Comparison of ENCODE assay signal across 29 cellular contexts in the genomic region with DNA sequence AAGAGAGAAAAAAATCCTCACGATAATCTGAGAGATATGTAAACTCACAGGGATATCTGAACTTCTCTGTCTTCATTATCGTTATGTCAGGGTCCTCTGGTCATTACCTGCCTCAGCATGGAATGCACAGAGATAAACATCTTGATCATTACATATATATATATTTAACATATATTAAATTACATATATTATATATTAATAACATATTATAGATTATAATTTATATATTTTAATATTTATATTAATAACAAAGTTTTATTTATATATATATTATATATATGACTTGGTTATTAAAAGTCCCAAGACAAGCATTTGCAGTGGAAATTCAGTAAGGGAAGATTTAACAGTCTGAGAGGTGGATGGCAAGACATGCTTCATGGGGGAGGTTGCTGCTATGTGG.
"Had no signal": no experiment of that assay in that cellular context is flagged by ENCODE, and none has a peak within 500 bp of the region (broad histone marks: within the 10 kb centered on the region; RNA-seq: fewer than 3 reads in every experiment).

No MANE protein-coding gene starts in this region.

- H3K4me1 ChIP-seq: colonic mucosa, esophagus muscularis mucosa, esophagus squamous epithelium, foreskin keratinocyte, gastrocnemius medialis, gastroesophageal sphincter, heart left ventricle, heart right ventricle had no signal

- H3K27ac ChIP-seq: colonic mucosa, coronary artery, dorsolateral prefrontal cortex, epithelial cell of prostate, esophagus muscularis mucosa, esophagus squamous epithelium, foreskin keratinocyte, gastrocnemius medialis, gastroesophageal sphincter, heart left ventricle, heart right ventricle had no signal

- H3K9me3 ChIP-seq: colonic mucosa, esophagus muscularis mucosa, esophagus squamous epithelium, gastrocnemius medialis, gastroesophageal sphincter, heart left ventricle, heart right ventricle had no signal

- H3K36me3 ChIP-seq: colonic mucosa, esophagus muscularis mucosa, esophagus squamous epithelium, gastrocnemius medialis, gastroesophageal sphincter, heart left ventricle, heart right ventricle had no signal

- FAIRE-seq: colon, endometrium, endothelial cell of umbilical vein, frontal cortex had no signal

- H3K27me3 Mint-ChIP-seq: dendritic cell treated with granulocyte-macrophage colony-stimulating factor and Interleukin-4, amounts not matched to agents 40 ng/mL and 50 ng/mL, for 4 days; effector memory CD8-positive, alpha-beta T cell had no signal

- H3K9me3 Mint-ChIP-seq: dendritic cell treated with granulocyte-macrophage colony-stimulating factor and Interleukin-4, amounts not matched to agents 40 ng/mL and 50 ng/mL, for 4 days; endodermal cell had no signal

- DNase-seq: colonic mucosa; cortex of kidney; dermis blood vessel endothelial cell; dorsolateral prefrontal cortex; effector CD4-positive, alpha-beta T cell; effector CD8-positive, alpha-beta T cell; effector memory CD4-positive, alpha-beta T cell; effector memory CD8-positive, alpha-beta T cell; endodermal cell; erythroblast; esophagus squamous epithelium; foreskin fibroblast; foreskin keratinocyte; foreskin melanocyte; gastrocnemius medialis; glutamatergic neuron; head of caudate nucleus; heart left ventricle; heart right ventricle had no signal

- H3K27ac Mint-ChIP-seq: dendritic cell treated with granulocyte-macrophage colony-stimulating factor and Interleukin-4, amounts not matched to agents 40 ng/mL and 50 ng/mL, for 4 days; effector memory CD8-positive, alpha-beta T cell; endodermal cell had no signal

- H3K27me3 ChIP-seq: colonic mucosa, esophagus muscularis mucosa, esophagus squamous epithelium, foreskin keratinocyte, gastrocnemius medialis, gastroesophageal sphincter had no signal

- H3K4me3 Mint-ChIP-seq: dendritic cell treated with granulocyte-macrophage colony-stimulating factor and Interleukin-4, amounts not matched to agents 40 ng/mL and 50 ng/mL, for 4 days; effector memory CD8-positive, alpha-beta T cell; endodermal cell had no signal

- H3K4me3 ChIP-seq: colonic mucosa, coronary artery, dorsolateral prefrontal cortex, esophagus muscularis mucosa, esophagus squamous epithelium, gastrocnemius medialis, gastroesophageal sphincter, heart left ventricle, heart right ventricle had no signal

- ATAC-seq: effector memory CD8-positive, alpha-beta T cell; esophagus mucosa; foreskin keratinocyte; gastrocnemius medialis; gastroesophageal sphincter; heart left ventricle; heart right ventricle had no signal
